In the genomic region with DNA sequence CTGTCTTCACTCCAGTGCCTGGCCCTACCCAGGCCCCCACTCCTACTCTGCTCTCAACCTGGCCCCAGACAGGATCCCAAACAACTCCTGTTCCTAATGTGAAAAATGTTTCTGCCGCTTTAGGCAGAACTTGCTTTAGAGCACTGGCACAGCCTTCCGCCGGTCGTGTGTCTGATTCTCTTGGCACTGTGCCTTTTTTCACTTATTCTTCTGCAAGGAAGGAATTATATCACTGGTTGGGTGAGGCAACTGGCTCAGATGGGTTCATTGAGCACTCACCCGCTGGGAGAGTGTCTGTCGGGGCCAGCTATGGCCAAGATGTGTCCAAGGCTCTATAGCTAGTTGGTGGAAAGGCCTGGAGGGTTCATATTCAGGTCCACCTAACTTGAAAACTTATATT, we compare ENCODE assay signal across 22 cellular contexts. TPM values are rescaled to one million over a fixed set of nuclear protein-coding genes. Genes with fewer than 3 reads are reported as not detected.
DNase-seq lines count a peak whose midpoint lies in the region; ATAC-seq, FAIRE-seq and TF ChIP-seq lines count a peak whose summit lies in the region.
"Had no signal": no experiment of that assay in that cellular context is flagged by ENCODE, and none has a peak within 500 bp of the region (broad histone marks: within the 10 kb centered on the region; RNA-seq: fewer than 3 reads in every experiment).

No MANE protein-coding gene starts in this region.

- H3K27me3 Mint-ChIP-seq in GM23338 (ENCODE audit: insufficient read depth, low read depth, poor library complexity) = peaks cover 4% of the 10 kb centered on the region
- peaks cover 27% of the 10 kb centered on the region for H3K27me3 Mint-ChIP-seq in nephron (ENCODE audit: low read depth)
- peaks cover 54% of the 10 kb centered on the region for H3K27me3 Mint-ChIP-seq in progenitor cell of endocrine pancreas

- ATAC-seq in GM23338 (peak; percentile 37), left colon (peak; percentile 61), GM18511 (IDR thresholded peaks at IDR 0.05; ENCODE audit: unreplicated experiment) (no peak), GM18519 (IDR thresholded peaks at IDR 0.05; ENCODE audit: low FRiP score, unreplicated experiment) (no peak)
- ATAC-seq: CD8-positive, alpha-beta T cell had no signal

- H3K27me3 ChIP-seq in GM23338 (ENCODE audit: insufficient read depth) (no peaks in the 10 kb centered on the region), endothelial cell of umbilical vein (ENCODE audit: control insufficient read depth in 2 of 2, insufficient read depth in 2 of 2, low read length in 2 of 2) (peaks cover 19 to 33% of the 10 kb centered on the region in 2 experiments)
- H3K27me3 ChIP-seq: Peyer's patch had no signal

- no peaks in the 10 kb centered on the region for H3K9me3 ChIP-seq in endothelial cell of umbilical vein (replicated peaks; ENCODE audit: control insufficient read depth, insufficient read depth, low read length)
- H3K9me3 ChIP-seq: Peyer's patch had no signal

- H3K4me1 Mint-ChIP-seq in GM23338 = no peaks in the 10 kb centered on the region
- H3K4me1 Mint-ChIP-seq in nephron = peaks cover 7% of the 10 kb centered on the region
- H3K4me1 Mint-ChIP-seq in progenitor cell of endocrine pancreas (ENCODE audit: low read depth) = no peaks in the 10 kb centered on the region

- H3F3A ChIP-seq in GM23338 (replicated peaks; ENCODE audit: low read depth) = no peaks in the 10 kb centered on the region

- H3K79me2 ChIP-seq in GM23338 (replicated peaks; ENCODE audit: insufficient read depth) (no peaks in the 10 kb centered on the region), endothelial cell of umbilical vein (ENCODE audit: control insufficient read depth, insufficient read depth, low read length) (no peaks in the 10 kb centered on the region)

- H3K27ac ChIP-seq in GM23338 (ENCODE audit: low read depth) (no peak overlapping the region), endothelial cell of umbilical vein (ENCODE audit: insufficient read depth, low read depth, low read length) (no peak overlapping the region)
- H3K27ac ChIP-seq: KMS-11 had no signal

- no peak overlapping the region for H3K4me2 ChIP-seq in GM23338
- H3K4me2 ChIP-seq in endothelial cell of umbilical vein (ENCODE audit: insufficient read depth, low read length) = no peak overlapping the region
- H3K4me2 ChIP-seq: KMS-11 had no signal

- H4K20me1 ChIP-seq in GM23338 (replicated peaks; ENCODE audit: insufficient read depth) (no peaks in the 10 kb centered on the region), endothelial cell of umbilical vein (replicated peaks; ENCODE audit: control insufficient read depth, extremely low read depth, insufficient read depth, low read length) (no peaks in the 10 kb centered on the region)

- H3K9ac ChIP-seq in endothelial cell of umbilical vein (replicated peaks; ENCODE audit: extremely low read depth, insufficient read depth, low read length) = no peak overlapping the region
- H3K9ac ChIP-seq: KMS-11 had no signal

- DNase-seq in GM23338 (ENCODE audit: low spot score) = no peak
- peak; percentile 17 for DNase-seq in endothelial cell of umbilical vein (ENCODE audit: low read depth, low spot score)
- DNase-seq in left colon = no peak
- no peak for DNase-seq in NCI-H1417 (lab: John Stamatoyannopoulos, UW)
- no peak for DNase-seq in progenitor cell of endocrine pancreas (ENCODE audit: low spot score, unreplicated experiment)
- DNase-seq: AML-193; C1 segment of cervical spinal cord; Calu3; CD8-positive, alpha-beta T cell; DMS153; IMR-90; NCI-H1092 treated with DMSO at 0.1 percent for 48 hours; NCI-H2029 treated with DMSO at 0.1 percent for 48 hours; NCI-H510A; NCI-H82 had no signal

- intact Hi-C loops in endothelial cell of umbilical vein (cut with micrococcal nuclease) (no loop called here), left colon (cut with DNase I, micrococcal nuclease) (no loop called here)

- TF ChIP-seq CTCF in GM23338 (conservative IDR thresholded peaks at IDR 0.05; ENCODE audit: low read depth in 2 of 2) = no peak
- no peak for TF ChIP-seq CTCF in endothelial cell of umbilical vein (IDR thresholded peaks at IDR 0.05; ENCODE audit: extremely low read depth in 1 of 2, insufficient read depth in 1 of 2, low read depth in 1 of 2, low read length in 2 of 2)
- TF ChIP-seq CTCF in nephron (IDR thresholded peaks at IDR 0.05; ENCODE audit: unreplicated experiment in 3 of 3) = no peak
- TF ChIP-seq CTCF in progenitor cell of endocrine pancreas (IDR thresholded peaks at IDR 0.05; ENCODE audit: unreplicated experiment) = no peak

- H3K27ac Mint-ChIP-seq in GM23338 = no peak overlapping the region
- peak overlapping the region; percentile 91 to 95 (median 94) for H3K27ac Mint-ChIP-seq in nephron
- H3K27ac Mint-ChIP-seq in progenitor cell of endocrine pancreas = no peak overlapping the region
- H3K27ac Mint-ChIP-seq: CD8-positive, alpha-beta T cell had no signal

- no peaks in the 10 kb centered on the region for H3K9me1 ChIP-seq in endothelial cell of umbilical vein (replicated peaks; ENCODE audit: control insufficient read depth, extremely low read depth, insufficient read depth, low read length)

- no peaks in the 10 kb centered on the region for H3K9me2 ChIP-seq in GM23338 (ENCODE audit: insufficient read depth)

- no peaks in the 10 kb centered on the region for H3K36me3 Mint-ChIP-seq in GM23338 (ENCODE audit: low read depth)
- H3K36me3 Mint-ChIP-seq in nephron (ENCODE audit: low read depth) = no peaks in the 10 kb centered on the region
- H3K36me3 Mint-ChIP-seq in progenitor cell of endocrine pancreas (ENCODE audit: insufficient read depth) = no peaks in the 10 kb centered on the region
- H3K36me3 Mint-ChIP-seq: CD8-positive, alpha-beta T cell had no signal

- POLR2A ChIA-PET in endothelial cell of umbilical vein (lab: Charles Lee) = no interaction called here

- no peak overlapping the region for H2AFZ ChIP-seq in GM23338
- H2AFZ ChIP-seq in endothelial cell of umbilical vein (ENCODE audit: low read depth, low read length) = no peak overlapping the region

- BruUV-seq in endothelial cell of umbilical vein (replicated peaks; lab: Mats Ljungman, UMichigan) = no TSS peak

- CTCF ChIA-PET in endothelial cell of umbilical vein (lab: Charles Lee) = no interaction called here

- dilution Hi-C loops in endothelial cell of umbilical vein (cut with MboI; ENCODE audit: extremely low pct_ligation_motif_present, low sequenced_read_pairs) = no loop called here

- no peaks in the 10 kb centered on the region for H3K9me3 Mint-ChIP-seq in GM23338
- H3K9me3 Mint-ChIP-seq in nephron = no peaks in the 10 kb centered on the region
- no peaks in the 10 kb centered on the region for H3K9me3 Mint-ChIP-seq in progenitor cell of endocrine pancreas (ENCODE audit: low read depth)
- H3K9me3 Mint-ChIP-seq: CD8-positive, alpha-beta T cell had no signal

- H3K4me3 Mint-ChIP-seq in GM23338 = no peak overlapping the region
- peak overlapping the region in 1 of 3 experiments; percentile 26 for H3K4me3 Mint-ChIP-seq in nephron
- H3K4me3 Mint-ChIP-seq in progenitor cell of endocrine pancreas (ENCODE audit: low read depth) = no peak overlapping the region
- H3K4me3 Mint-ChIP-seq: CD8-positive, alpha-beta T cell had no signal

- H3K36me3 ChIP-seq in GM23338 (ENCODE audit: insufficient read depth) = no peaks in the 10 kb centered on the region
- no peaks in the 10 kb centered on the region for H3K36me3 ChIP-seq in endothelial cell of umbilical vein (ENCODE audit: control insufficient read depth in 2 of 2, extremely low read depth in 1 of 2, insufficient read depth in 2 of 2, low read length in 2 of 2)
- H3K36me3 ChIP-seq: Peyer's patch had no signal

- H3K4me1 ChIP-seq in GM23338 (ENCODE audit: insufficient read depth) = no peaks in the 10 kb centered on the region
- no peaks in the 10 kb centered on the region for H3K4me1 ChIP-seq in endothelial cell of umbilical vein (ENCODE audit: control insufficient read depth, extremely low read depth, insufficient read depth, low read length)
- H3K4me1 ChIP-seq: Peyer's patch had no signal

- TF ChIP-seq POLR2A in endothelial cell of umbilical vein (IDR thresholded peaks at IDR 0.05; ENCODE audit: low read depth, low read length) = no peak

- H3K4me3 ChIP-seq in GM23338 = no peak overlapping the region
- H3K4me3 ChIP-seq in endothelial cell of umbilical vein (replicated peaks in 1 of 3; ENCODE audit: insufficient read depth in 1 of 3, low read depth in 1 of 3, low read length in 3 of 3) = no peak overlapping the region
- H3K4me3 ChIP-seq: Peyer's patch had no signal

- no peak for FAIRE-seq in endothelial cell of umbilical vein (lab: Jason Lieb, UNC)
- FAIRE-seq: GM12891, HTR-8/SVneo had no signal

TF ChIP-seq in GM23338, 12 proteins besides CTCF, POLR2A, EP300 and RAD21 (continues in another document):
- no peak for TF ChIP-seq EZH2 (IDR thresholded peaks at IDR 0.05; ENCODE audit: low read depth, unreplicated experiment)
- TF ChIP-seq EZH2phosphoT487 (IDR thresholded peaks at IDR 0.05; ENCODE audit: unreplicated experiment) = no peak
- no peak for TF ChIP-seq POLR2AphosphoS5 (IDR thresholded peaks at IDR 0.05; ENCODE audit: low read depth)

TF ChIP-seq in endothelial cell of umbilical vein, 7 proteins besides CTCF, POLR2A, EP300 and RAD21 (continues in another document):
- TF ChIP-seq FOS (IDR thresholded peaks at IDR 0.05; ENCODE audit: borderline replicate concordance, insufficient read depth, low read length) = no peak
- TF ChIP-seq JUN (IDR thresholded peaks at IDR 0.05; ENCODE audit: borderline replicate concordance, insufficient read depth, insufficient read length, low read depth) = no peak
- TF ChIP-seq, protein P1, sequence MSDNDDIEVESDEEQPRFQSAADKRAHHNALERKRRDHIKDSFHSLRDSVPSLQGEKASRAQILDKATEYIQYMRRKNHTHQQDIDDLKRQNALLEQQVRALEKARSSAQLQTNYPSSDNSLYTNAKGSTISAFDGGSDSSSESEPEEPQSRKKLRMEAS (IDR thresholded peaks at IDR 0.05; ENCODE audit: insufficient read depth, insufficient read length) = no peak
- no peak for TF ChIP-seq GATA2 (IDR thresholded peaks at IDR 0.05; ENCODE audit: insufficient read depth, insufficient read length, low read depth, low read length)
- TF ChIP-seq MYC (IDR thresholded peaks at IDR 0.05; ENCODE audit: low read depth, low read length) = no peak
- no peak for TF ChIP-seq POLR2AphosphoS5 (IDR thresholded peaks at IDR 0.05; ENCODE audit: insufficient read depth, low read depth, low read length)

RNA-seq across cellular contexts. Expression of a gene that starts 33.6 kb away (rescaled TPM):
- 173 and 203 TPM in 2 replicates for total RNA-seq in GM23338 (2014; rRNA removed; shearing (Covaris generic))
- polyA plus RNA-seq in GM23338 (2016; fragmentation: Nextera tagmentation; extraction: Ambion mirVana) (170 and 180 TPM in 2 replicates), endothelial cell of umbilical vein (822 and 905 TPM in 2 replicates)
- total RNA-seq in endothelial cell of umbilical vein (153 and 294 TPM in 2 replicates), left colon (1,000 to 10,000 TPM; 1,119 to 1,618 TPM), progenitor cell of endocrine pancreas (198 and 204 TPM in 2 replicates)
- 512 and 643 TPM in 2 replicates for polyA plus RNA-seq in endothelial cell of umbilical vein (2011; cell fraction: cytosol; rRNA removed)
- 369 and 390 TPM in 2 replicates for polyA plus RNA-seq in endothelial cell of umbilical vein (2011; cell fraction: nucleus; rRNA removed)
- polyA plus RNA-seq in endothelial cell of umbilical vein (2012) = 170 and 221 TPM in 2 replicates
- 325 and 350 TPM in 2 replicates for polyA minus RNA-seq in endothelial cell of umbilical vein
- polyA minus RNA-seq in endothelial cell of umbilical vein (2011; cell fraction: cytosol; rRNA and poly(A)+ RNA removed) = 182 TPM
- polyA minus RNA-seq in endothelial cell of umbilical vein (2011; cell fraction: nucleus; rRNA and poly(A)+ RNA removed) = 53.4 and 89.2 TPM in 2 replicates

Comparison
In these comparisons a context has a peak if more than half of its experiments do, and no peak if none do; other contexts are left out.
1. ATAC-seq: peak in GM23338 (single experiment) and left colon (single experiment); none in GM18511 (single experiment) and GM18519 (single experiment).
2. H3K27ac Mint-ChIP-seq: peak in nephron (3 of 3); none in GM23338 (single experiment) and progenitor cell of endocrine pancreas (single experiment).